16 cellular contexts compared by ENCODE assay signal in genomic region chr6:169803816-169804340, GRCh38. TPM values are rescaled to one million over a fixed set of nuclear protein-coding genes. Genes with fewer than 3 reads are reported as not detected.
A peak's percentile ranks its signal among the peaks of the same experiment; 100 is the strongest.
DNase-seq lines count a peak whose midpoint lies in the region; ATAC-seq and TF ChIP-seq lines count a peak whose summit lies in the region.
"Had no signal": no experiment of that assay in that cellular context is flagged by ENCODE, and none has a peak within 500 bp of the region (broad histone marks: within the 10 kb centered on the region; RNA-seq: fewer than 3 reads in every experiment).

No MANE protein-coding gene starts in this region.

- CTCF ChIA-PET in activated CD8-positive, alpha-beta T cell treated with anti-CD3 and anti-CD28 coated beads for 36 hours (lab: Charles Lee) = interaction anchor here (0.6 to 6.4 kb wide), 5 partner anchors 12 to 713 kb away, joined by 3 to 65 read pairs (median 5); no protein-coding TSS in a partner anchor

- no peak overlapping the region for H3K27ac Mint-ChIP-seq in T-helper 1 cell treated with Interleukin-12 subunit alpha and Interleukin-12 subunit beta and Interleukin-4 antibody, amounts not matched to agents 30 μg/mL and 1 μg/mL, for 36 hours
- H3K27ac Mint-ChIP-seq in activated CD8-positive, alpha-beta T cell treated with anti-CD3 and anti-CD28 coated beads for 36 hours = no peak overlapping the region
- H3K27ac Mint-ChIP-seq in progenitor cell of endocrine pancreas = peak overlapping the region; percentile 82

- ATAC-seq in HG02759 (IDR thresholded peaks at IDR 0.05; ENCODE audit: unreplicated experiment) (peak; percentile 16), mucosa of descending colon (no peak)
- ATAC-seq in activated CD8-positive, alpha-beta T cell treated with anti-CD3 and anti-CD28 coated beads for 36 hours = peak; percentile 31
- ATAC-seq: body of pancreas, K562, left colon had no signal

- H3K9me3 ChIP-seq in mucosa of descending colon = no peaks in the 10 kb centered on the region
- H3K9me3 ChIP-seq: body of pancreas had no signal

- peaks cover 14% of the 10 kb centered on the region for H3K4me1 ChIP-seq in mucosa of descending colon (ENCODE audit: low read depth)

- H3K4me3 Mint-ChIP-seq in T-helper 1 cell treated with Interleukin-12 subunit alpha and Interleukin-12 subunit beta and Interleukin-4 antibody, amounts not matched to agents 30 μg/mL and 1 μg/mL, for 36 hours = peak overlapping the region; percentile 2
- H3K4me3 Mint-ChIP-seq in activated CD8-positive, alpha-beta T cell treated with anti-CD3 and anti-CD28 coated beads for 36 hours = no peak overlapping the region
- no peak overlapping the region for H3K4me3 Mint-ChIP-seq in progenitor cell of endocrine pancreas (ENCODE audit: low read depth)

- intact Hi-C loops in activated CD8-positive, alpha-beta T cell treated with anti-CD3 and anti-CD28 coated beads for 36 hours (cut with micrococcal nuclease) = no loop called here
- intact Hi-C loops in mucosa of descending colon (cut with DNase I, micrococcal nuclease) = no loop called here

- POLR2A ChIA-PET in activated CD8-positive, alpha-beta T cell treated with anti-CD3 and anti-CD28 coated beads for 36 hours (lab: Charles Lee) = interaction anchor here (0.8 to 1.5 kb wide), 2 partner anchors 13 to 71 kb away, joined by 3 to 4 read pairs; no protein-coding TSS in a partner anchor

- H3K4me1 Mint-ChIP-seq in T-helper 1 cell treated with Interleukin-12 subunit alpha and Interleukin-12 subunit beta and Interleukin-4 antibody, amounts not matched to agents 30 μg/mL and 1 μg/mL, for 36 hours (ENCODE audit: low read depth) = peaks cover 42% of the 10 kb centered on the region
- peaks cover 57% of the 10 kb centered on the region for H3K4me1 Mint-ChIP-seq in activated CD8-positive, alpha-beta T cell treated with anti-CD3 and anti-CD28 coated beads for 36 hours (ENCODE audit: low read depth)
- H3K4me1 Mint-ChIP-seq in progenitor cell of endocrine pancreas (ENCODE audit: low read depth) = peaks cover 81% of the 10 kb centered on the region

- DNase-seq in T-helper 1 cell (no peak), progenitor cell of endocrine pancreas (ENCODE audit: low spot score, unreplicated experiment) (no peak), dedifferentiated amniotic fluid mesenchymal stem cell (ENCODE audit: extremely low spot score) (no peak), mucosa of descending colon (no peak), 8988T (no peak)
- no peak for DNase-seq in activated CD8-positive, alpha-beta T cell treated with anti-CD3 and anti-CD28 coated beads for 36 hours
- DNase-seq: activated CD4-positive, alpha-beta T cell treated with anti-CD3 and anti-CD28 coated beads, Interleukin-2, amount 50 U/mL, for 48 hours; body of pancreas; hippocampal formation; left colon; NCI-H226; SHP77 treated with DMSO at 0.1 percent for 48 hours; T-helper 9 cell had no signal

- TF ChIP-seq CTCF in activated CD8-positive, alpha-beta T cell treated with anti-CD3 and anti-CD28 coated beads for 36 hours (IDR thresholded peaks at IDR 0.05) = no peak
- TF ChIP-seq CTCF in progenitor cell of endocrine pancreas (IDR thresholded peaks at IDR 0.05; ENCODE audit: unreplicated experiment) (no peak), mucosa of descending colon (IDR thresholded peaks at IDR 0.05) (no peak)

- peaks cover 6% of the 10 kb centered on the region for H3K9me3 Mint-ChIP-seq in T-helper 1 cell treated with Interleukin-12 subunit alpha and Interleukin-12 subunit beta and Interleukin-4 antibody, amounts not matched to agents 30 μg/mL and 1 μg/mL, for 36 hours
- no peaks in the 10 kb centered on the region for H3K9me3 Mint-ChIP-seq in activated CD8-positive, alpha-beta T cell treated with anti-CD3 and anti-CD28 coated beads for 36 hours
- H3K9me3 Mint-ChIP-seq in progenitor cell of endocrine pancreas (ENCODE audit: low read depth) = no peaks in the 10 kb centered on the region

- H3K4me3 ChIP-seq in mucosa of descending colon = no peak overlapping the region
- H3K4me3 ChIP-seq: body of pancreas, K562 had no signal

- H3K36me3 Mint-ChIP-seq in T-helper 1 cell treated with Interleukin-12 subunit alpha and Interleukin-12 subunit beta and Interleukin-4 antibody, amounts not matched to agents 30 μg/mL and 1 μg/mL, for 36 hours (ENCODE audit: low read depth) = no peaks in the 10 kb centered on the region
- H3K36me3 Mint-ChIP-seq in activated CD8-positive, alpha-beta T cell treated with anti-CD3 and anti-CD28 coated beads for 36 hours (ENCODE audit: low read depth) = no peaks in the 10 kb centered on the region
- no peaks in the 10 kb centered on the region for H3K36me3 Mint-ChIP-seq in progenitor cell of endocrine pancreas (ENCODE audit: insufficient read depth)

- H3K36me3 ChIP-seq in mucosa of descending colon (ENCODE audit: low read depth) = no peaks in the 10 kb centered on the region

- H3K27me3 Mint-ChIP-seq in T-helper 1 cell treated with Interleukin-12 subunit alpha and Interleukin-12 subunit beta and Interleukin-4 antibody, amounts not matched to agents 30 μg/mL and 1 μg/mL, for 36 hours (ENCODE audit: low read depth) = peaks cover 37% of the 10 kb centered on the region
- H3K27me3 Mint-ChIP-seq in activated CD8-positive, alpha-beta T cell treated with anti-CD3 and anti-CD28 coated beads for 36 hours = peaks cover 34% of the 10 kb centered on the region
- H3K27me3 Mint-ChIP-seq in progenitor cell of endocrine pancreas = no peaks in the 10 kb centered on the region

RNA-seq across cellular contexts. Expression of gene ERMARD, which starts 52.5 kb away (rescaled TPM):
- 10 to 100 TPM; 24.9 to 26.6 TPM for total RNA-seq in activated CD8-positive, alpha-beta T cell treated with anti-CD3 and anti-CD28 coated beads for 36 hours
- total RNA-seq in progenitor cell of endocrine pancreas (30.3 and 33.4 TPM in 2 replicates), mucosa of descending colon (10 to 100 TPM; 16.6 to 25.2 (median 23.1) TPM)

RNA-seq across cellular contexts. Expression of gene DYNLT2, which starts 52.5 kb away (rescaled TPM):
- 1 to 10 TPM; 2.2 to 2.4 TPM for total RNA-seq in activated CD8-positive, alpha-beta T cell treated with anti-CD3 and anti-CD28 coated beads for 36 hours
- total RNA-seq in progenitor cell of endocrine pancreas (1.6 and 1.8 TPM in 2 replicates), mucosa of descending colon (1 to 10 TPM; 1.5 to 2.4 (median 2.3) TPM)
